1 cellular context compared by ENCODE assay signal in genomic region chr22:42304021-42304790, GRCh38.
TF ChIP-seq lines count a peak whose summit lies in the region.

No MANE protein-coding gene starts in this region.

TF ChIP-seq in HCT116, 20 proteins besides CTCF, POLR2A, EP300 and RAD21 (continued from another document):
- TF ChIP-seq REST (IDR thresholded peaks at IDR 0.05; ENCODE audit: low read depth) (no peak), TCF7L2 (IDR thresholded peaks at IDR 0.05; ENCODE audit: borderline replicate concordance, extremely low read depth, insufficient read depth, insufficient read length) (peak; percentile 93), ZNF274 (IDR thresholded peaks at IDR 0.05; ENCODE audit: low read depth, low read length) (no peak), ELF1 (IDR thresholded peaks at IDR 0.05; ENCODE audit: borderline replicate concordance, low read depth) (no peak), POLR2AphosphoS5 (IDR thresholded peaks at IDR 0.05; ENCODE audit: low read depth, low read length) (no peak)
